2 cellular contexts compared by ENCODE assay signal in genomic region chr13:44142540-44142867, GRCh38.
TF ChIP-seq lines count a peak whose summit lies in the region.

No MANE protein-coding gene starts in this region.

TF ChIP-seq in K562, 482 proteins besides CTCF, POLR2A, EP300 and RAD21 (continued from another document):
- TF ChIP-seq, protein P1, sequence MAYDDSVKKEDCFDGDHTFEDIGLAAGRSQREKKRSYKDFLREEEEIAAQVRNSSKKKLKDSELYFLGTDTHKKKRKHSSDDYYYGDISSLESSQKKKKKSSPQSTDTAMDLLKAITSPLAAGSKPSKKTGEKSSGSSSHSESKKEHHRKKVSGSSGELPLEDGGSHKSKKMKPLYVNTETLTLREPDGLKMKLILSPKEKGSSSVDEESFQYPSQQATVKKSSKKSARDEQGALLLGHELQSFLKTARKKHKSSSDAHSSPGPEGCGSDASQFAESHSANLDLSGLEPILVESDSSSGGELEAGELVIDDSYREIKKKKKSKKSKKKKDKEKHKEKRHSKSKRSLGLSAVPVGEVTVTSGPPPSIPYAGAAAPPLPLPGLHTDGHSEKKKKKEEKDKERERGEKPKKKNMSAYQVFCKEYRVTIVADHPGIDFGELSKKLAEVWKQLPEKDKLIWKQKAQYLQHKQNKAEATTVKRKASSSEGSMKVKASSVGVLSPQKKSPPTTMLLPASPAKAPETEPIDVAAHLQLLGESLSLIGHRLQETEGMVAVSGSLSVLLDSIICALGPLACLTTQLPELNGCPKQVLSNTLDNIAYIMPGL (CRISPR knock-in tag; IDR thresholded peaks at IDR 0.05), result no peak
TF ChIP-seq in K562: peak in this region for 1.

TF ChIP-seq in HepG2, 621 proteins besides CTCF, POLR2A, EP300 and RAD21 (continued from another document):
- TF ChIP-seq SKIL (CRISPR knock-in tag; IDR thresholded peaks at IDR 0.05; ENCODE audit: borderline replicate concordance), result no peak
TF ChIP-seq in HepG2: peak in this region for 0.
